ENCODE assay signal across 8 cellular contexts in the genomic region with DNA sequence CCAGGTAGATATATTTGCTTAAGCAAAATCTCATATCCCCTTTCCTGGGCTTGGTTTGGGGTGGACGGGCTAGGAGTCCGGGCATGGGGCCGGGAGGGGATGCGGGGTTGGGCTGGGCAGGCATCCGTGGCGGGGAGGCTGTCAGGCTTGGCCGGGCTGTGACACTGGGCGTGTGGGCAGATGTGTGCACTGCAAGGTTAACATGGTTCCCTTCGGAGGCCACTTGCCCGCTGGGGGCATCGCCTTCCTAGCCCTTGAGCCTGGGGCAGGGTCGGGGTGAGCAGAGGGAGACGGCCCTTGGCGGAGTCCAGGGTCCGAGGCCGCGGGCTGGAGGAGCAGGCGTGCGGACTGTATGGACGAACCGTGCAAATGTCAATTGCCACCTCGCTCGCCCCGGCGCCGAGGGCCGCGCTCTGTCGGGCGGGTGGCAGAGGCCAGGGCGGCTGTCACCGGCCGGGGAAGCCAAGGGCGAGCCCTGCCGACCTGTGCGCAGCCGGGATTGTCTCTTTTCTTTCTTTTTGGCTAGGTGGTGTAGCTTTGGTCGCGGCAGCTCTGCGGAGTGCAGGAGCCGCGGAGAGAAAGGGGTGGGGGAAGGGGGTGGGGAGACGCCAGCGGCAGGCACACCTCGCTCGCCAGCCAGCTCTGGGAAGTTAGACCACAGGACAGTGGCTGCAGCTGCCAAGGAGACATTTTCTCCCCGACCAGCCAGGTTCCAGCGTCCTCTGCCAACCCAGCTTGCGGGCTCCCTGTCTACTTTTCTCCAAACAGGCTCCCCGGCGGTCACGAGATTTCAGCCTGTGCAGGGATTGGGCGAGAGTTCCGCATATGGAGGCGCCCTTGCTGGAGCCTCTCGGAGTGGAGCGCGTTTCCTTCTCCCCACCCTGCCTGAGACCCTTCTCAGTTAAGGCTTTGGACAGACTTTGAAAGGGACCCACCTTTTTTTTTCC. TPM values are rescaled to one million over a fixed set of nuclear protein-coding genes. Genes with fewer than 3 reads are reported as not detected.
A peak's percentile ranks its signal among the peaks of the same experiment; 100 is the strongest.
DNase-seq lines count a peak whose midpoint lies in the region; ATAC-seq and TF ChIP-seq lines count a peak whose summit lies in the region.

No MANE protein-coding gene starts in this region.

- H3K4me3 ChIP-seq in HUES6 (ENCODE audit: low read depth, low read length) (peak overlapping the region; percentile 82), muscle layer of duodenum (ENCODE audit: low read depth in 1 of 2, low read length in 2 of 2) (peak overlapping the region; percentile 73 to 98)

- H3K36me3 Mint-ChIP-seq in activated T-cell treated with anti-CD3 and anti-CD28 coated beads, Interleukin-2, amount 50 U/mL, for 4 hours (ENCODE audit: insufficient read depth), result peaks cover 6% of the 10 kb centered on the region

- no peaks in the 10 kb centered on the region for H3K27me3 Mint-ChIP-seq in activated T-cell treated with anti-CD3 and anti-CD28 coated beads, Interleukin-2, amount 50 U/mL, for 4 hours (ENCODE audit: low read depth)

- no peak overlapping the region; the same call in 1 of the 2 replicates for H3K27ac ChIP-seq in HUES6 (ENCODE audit: low read depth, low read length)
- H3K27ac ChIP-seq in muscle layer of duodenum (ENCODE audit: low read length), result peak overlapping the region; percentile 45

- peaks cover 17% of the 10 kb centered on the region for H3K4me1 ChIP-seq in HUES6 (ENCODE audit: control insufficient read depth, insufficient read depth, low read length)
- H3K4me1 ChIP-seq in muscle layer of duodenum (ENCODE audit: control insufficient read depth in 1 of 2, insufficient read depth in 2 of 2, low read length in 2 of 2), result peaks cover 16 to 20% of the 10 kb centered on the region in 2 donors

- H3K36me3 ChIP-seq in HUES6 (ENCODE audit: control insufficient read depth, insufficient read depth, low read length) (peaks cover 6% of the 10 kb centered on the region; the same call in 1 of the 2 replicates), muscle layer of duodenum (ENCODE audit: control insufficient read depth in 1 of 2, insufficient read depth in 2 of 2, low read length in 2 of 2) (no peaks in the 10 kb centered on the region)

- H3K4me1 Mint-ChIP-seq in activated T-cell treated with anti-CD3 and anti-CD28 coated beads, Interleukin-2, amount 50 U/mL, for 4 hours (ENCODE audit: low read depth), result peaks cover 30% of the 10 kb centered on the region

- H3K27me3 ChIP-seq in HUES6 (ENCODE audit: control insufficient read depth, insufficient read depth, low read length), result no peaks in the 10 kb centered on the region
- H3K27me3 ChIP-seq in muscle layer of duodenum (ENCODE audit: low read depth, low read length), result no peaks in the 10 kb centered on the region

- peak; percentile 86 for DNase-seq in D341Med (ENCODE audit: low spot score)
- peak; percentile 45 for DNase-seq in activated T-cell treated with anti-CD3 and anti-CD28 coated beads, Interleukin-2, amount 50 U/mL, for 4 hours
- peak; percentile 53 for DNase-seq in stimulated activated CD8-positive, alpha-beta memory T cell treated with anti-CD3 and anti-CD28 coated beads, Interleukin-7, amount 100 ng/mL, for 24 hours (ENCODE audit: low read depth)

- peak overlapping the region; percentile 71 for H3K9ac ChIP-seq in HUES6 (ENCODE audit: low read length)

- H3K9me3 ChIP-seq in HUES6 (ENCODE audit: control insufficient read depth, insufficient read depth, low read depth, low read length) (no peaks in the 10 kb centered on the region), muscle layer of duodenum (ENCODE audit: control insufficient read depth in 1 of 2, low read length in 2 of 2) (no peaks in the 10 kb centered on the region)

- H3K4me3 Mint-ChIP-seq in activated T-cell treated with anti-CD3 and anti-CD28 coated beads, Interleukin-2, amount 50 U/mL, for 4 hours, result peak overlapping the region; percentile 85

- no peaks in the 10 kb centered on the region for H3K9me3 Mint-ChIP-seq in activated T-cell treated with anti-CD3 and anti-CD28 coated beads, Interleukin-2, amount 50 U/mL, for 4 hours

- ATAC-seq in GM21381 (IDR thresholded peaks at IDR 0.05; ENCODE audit: unreplicated experiment) (peak; percentile 34), esophagus mucosa (peak; percentile 45)
- ATAC-seq in activated T-cell treated with anti-CD3 and anti-CD28 coated beads, Interleukin-2, amount 50 U/mL, for 4 hours, result peak; percentile 44 to 50

TF ChIP-seq in PFSK-1, 5 proteins besides CTCF, POLR2A, EP300 and RAD21:
- TF ChIP-seq FOXP2 (optimal IDR thresholded peaks at IDR 0.05; ENCODE audit: borderline replicate concordance, extremely low read depth, extremely low read length, insufficient read depth), result no peak
- TF ChIP-seq TAF1 (IDR thresholded peaks at IDR 0.05; ENCODE audit: borderline replicate concordance, insufficient read depth, low read length), result 0 out of 2 replicates have a peak, but pooled peaks have one; percentile 56
- TF ChIP-seq SIN3A (IDR thresholded peaks at IDR 0.05; ENCODE audit: borderline replicate concordance, insufficient read depth, low read length), result 0 out of 2 replicates have a peak, but pooled peaks have one; percentile 7
- TF ChIP-seq POLR2AphosphoS5 (IDR thresholded peaks at IDR 0.05; ENCODE audit: low read depth, low read length), result peak; percentile 56; the same call in 1 of the 2 replicates
- TF ChIP-seq, protein P1, sequence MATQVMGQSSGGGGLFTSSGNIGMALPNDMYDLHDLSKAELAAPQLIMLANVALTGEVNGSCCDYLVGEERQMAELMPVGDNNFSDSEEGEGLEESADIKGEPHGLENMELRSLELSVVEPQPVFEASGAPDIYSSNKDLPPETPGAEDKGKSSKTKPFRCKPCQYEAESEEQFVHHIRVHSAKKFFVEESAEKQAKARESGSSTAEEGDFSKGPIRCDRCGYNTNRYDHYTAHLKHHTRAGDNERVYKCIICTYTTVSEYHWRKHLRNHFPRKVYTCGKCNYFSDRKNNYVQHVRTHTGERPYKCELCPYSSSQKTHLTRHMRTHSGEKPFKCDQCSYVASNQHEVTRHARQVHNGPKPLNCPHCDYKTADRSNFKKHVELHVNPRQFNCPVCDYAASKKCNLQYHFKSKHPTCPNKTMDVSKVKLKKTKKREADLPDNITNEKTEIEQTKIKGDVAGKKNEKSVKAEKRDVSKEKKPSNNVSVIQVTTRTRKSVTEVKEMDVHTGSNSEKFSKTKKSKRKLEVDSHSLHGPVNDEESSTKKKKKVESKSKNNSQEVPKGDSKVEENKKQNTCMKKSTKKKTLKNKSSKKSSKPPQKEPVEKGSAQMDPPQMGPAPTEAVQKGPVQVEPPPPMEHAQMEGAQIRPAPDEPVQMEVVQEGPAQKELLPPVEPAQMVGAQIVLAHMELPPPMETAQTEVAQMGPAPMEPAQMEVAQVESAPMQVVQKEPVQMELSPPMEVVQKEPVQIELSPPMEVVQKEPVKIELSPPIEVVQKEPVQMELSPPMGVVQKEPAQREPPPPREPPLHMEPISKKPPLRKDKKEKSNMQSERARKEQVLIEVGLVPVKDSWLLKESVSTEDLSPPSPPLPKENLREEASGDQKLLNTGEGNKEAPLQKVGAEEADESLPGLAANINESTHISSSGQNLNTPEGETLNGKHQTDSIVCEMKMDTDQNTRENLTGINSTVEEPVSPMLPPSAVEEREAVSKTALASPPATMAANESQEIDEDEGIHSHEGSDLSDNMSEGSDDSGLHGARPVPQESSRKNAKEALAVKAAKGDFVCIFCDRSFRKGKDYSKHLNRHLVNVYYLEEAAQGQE (IDR thresholded peaks at IDR 0.05; ENCODE audit: insufficient read depth in 1 of 2, low read depth in 2 of 2, low read length in 2 of 2), result no peak
TF ChIP-seq in PFSK-1: peak in this region for 3.

RNA-seq across cellular contexts. Expression of a gene that starts 1.3 kb away (rescaled TPM):
- polyA plus RNA-seq in PFSK-1 (2012; ENCODE audit: insufficient read length, low read depth), result 20.6 TPM
- total RNA-seq in activated T-cell treated with anti-CD3 and anti-CD28 coated beads, Interleukin-2, amount 50 U/mL, for 4 hours, result 10 to 100 TPM; 23.1 to 25.5 (median 24.5) TPM
- 18.9 TPM for total RNA-seq in esophagus mucosa
